In genomic region chr10:79289801-79290200, GRCh38 we compare ENCODE assay signal across 20 cellular contexts. TPM values are rescaled to one million over a fixed set of nuclear protein-coding genes. Genes with fewer than 3 reads are reported as not detected.
DNase-seq lines count a peak whose midpoint lies in the region; ATAC-seq and TF ChIP-seq lines count a peak whose summit lies in the region.
"Had no signal": no experiment of that assay in that cellular context is flagged by ENCODE, and none has a peak within 500 bp of the region (broad histone marks: within the 10 kb centered on the region; RNA-seq: fewer than 3 reads in every experiment).

No MANE protein-coding gene starts in this region.

- no peaks in the 10 kb centered on the region for H3K27me3 Mint-ChIP-seq in MCF 10A (ENCODE audit: insufficient read depth, unreplicated experiment)
- no peaks in the 10 kb centered on the region for H3K27me3 Mint-ChIP-seq in activated T-helper 17 cell treated with anti-CD3 and anti-CD28 coated beads, Interleukin-2, amount 50 U/mL, for 72 hours
- no peaks in the 10 kb centered on the region for H3K27me3 Mint-ChIP-seq in mesothelial cell of epicardium (ENCODE audit: low read depth)
- H3K27me3 Mint-ChIP-seq: activated CD8-positive, alpha-beta memory T cell treated with anti-CD3 and anti-CD28 coated beads, Interleukin-2, amount 10 ng/mL, durations not matched to agents 7 days and 5 days had no signal

- peak; percentile 46 to 68 for DNase-seq in T47D (ENCODE audit: low read depth in 1 of 2, low spot score in 1 of 2)
- DNase-seq in MCF 10A (ENCODE audit: unreplicated experiment) = no peak
- DNase-seq in mesothelial cell of epicardium (ENCODE audit: low spot score in 2 of 2, unreplicated experiment in 2 of 2) = no peak
- DNase-seq in upper lobe of left lung = no peak
- DNase-seq in NCI-H1092 treated with DMSO at 0.1 percent for 48 hours (lab: John Stamatoyannopoulos, UW) = no peak
- DNase-seq in NCI-H446 (lab: John Stamatoyannopoulos, UW) = no peak
- DNase-seq: activated CD8-positive, alpha-beta memory T cell treated with anti-CD3 and anti-CD28 coated beads, Interleukin-2, amount 10 ng/mL, durations not matched to agents 7 days and 5 days; activated gamma-delta T cell; amniotic stem cell; cerebellar nuclear complex; DMS79 treated with DMSO at 0.1 percent for 48 hours; foreskin keratinocyte; KBM-7; kidney glomerular epithelial cell; NCI-H526; SIG-M5 had no signal

- peaks cover 5 to 84% (median 43%) of the 10 kb centered on the region in 4 donors for H3K36me3 ChIP-seq in upper lobe of left lung
- H3K36me3 ChIP-seq: neural progenitor cell had no signal

- H3K27ac Mint-ChIP-seq in MCF 10A (ENCODE audit: low read depth, unreplicated experiment) = no peak overlapping the region
- H3K27ac Mint-ChIP-seq in activated T-helper 17 cell treated with anti-CD3 and anti-CD28 coated beads, Interleukin-2, amount 50 U/mL, for 72 hours = peak overlapping the region; percentile 20
- peak overlapping the region; percentile 28 for H3K27ac Mint-ChIP-seq in mesothelial cell of epicardium

- no peaks in the 10 kb centered on the region for H3K9me3 ChIP-seq in upper lobe of left lung
- H3K9me3 ChIP-seq: tibial nerve had no signal

- in situ Hi-C loops in T47D (cut with HindIII; ENCODE audit: low pct_unique_long_range_greater_than_20kb, low sequenced_read_pairs) = no loop called here

- H3K4me3 Mint-ChIP-seq in MCF 10A (ENCODE audit: unreplicated experiment) (no peak overlapping the region), mesothelial cell of epicardium (no peak overlapping the region)
- no peak overlapping the region for H3K4me3 Mint-ChIP-seq in activated T-helper 17 cell treated with anti-CD3 and anti-CD28 coated beads, Interleukin-2, amount 50 U/mL, for 72 hours
- H3K4me3 Mint-ChIP-seq: activated CD8-positive, alpha-beta memory T cell treated with anti-CD3 and anti-CD28 coated beads, Interleukin-2, amount 10 ng/mL, durations not matched to agents 7 days and 5 days; neural progenitor cell had no signal

- H3K4me3 ChIP-seq in upper lobe of left lung = no peak overlapping the region
- H3K4me3 ChIP-seq: neural progenitor cell, tibial nerve had no signal

- H3K27me3 ChIP-seq in upper lobe of left lung = no peaks in the 10 kb centered on the region
- H3K27me3 ChIP-seq: foreskin keratinocyte, neural progenitor cell, tibial nerve had no signal

- no peak for TF ChIP-seq EP300 in upper lobe of left lung (IDR thresholded peaks at IDR 0.05)

- H3K4me1 ChIP-seq in upper lobe of left lung = peaks cover 44 to 62% (median 52%) of the 10 kb centered on the region in 4 donors
- H3K4me1 ChIP-seq: neural progenitor cell had no signal

- WGBS in upper lobe of left lung, 2 donors = 85% methylated on average over 6 of the region's 6 CpGs; no CpG with 5 or more reads in 1 of the 2 donors

- POLR2A ChIA-PET in MCF 10A (lab: Yijun Ruan, JAX) = interaction anchor here (0.7 kb wide), 1 partner anchor 40 kb away, joined by 4 read pairs; no protein-coding TSS in a partner anchor

- no TSS peak for BruUV-seq in MCF 10A (replicated peaks; lab: Mats Ljungman, UMichigan)

- CTCF ChIA-PET in MCF 10A (lab: Yijun Ruan, JAX) = no interaction called here

- no peak for TF ChIP-seq POLR2A in upper lobe of left lung (IDR thresholded peaks at IDR 0.05)

- H3K36me3 Mint-ChIP-seq in MCF 10A (ENCODE audit: insufficient read depth, unreplicated experiment) = peaks cover 24% of the 10 kb centered on the region
- H3K36me3 Mint-ChIP-seq in activated T-helper 17 cell treated with anti-CD3 and anti-CD28 coated beads, Interleukin-2, amount 50 U/mL, for 72 hours (ENCODE audit: low read depth) = peaks cover 77% of the 10 kb centered on the region
- H3K36me3 Mint-ChIP-seq in mesothelial cell of epicardium = peaks cover 35% of the 10 kb centered on the region

- TF ChIP-seq CTCF in MCF 10A (IDR thresholded peaks at IDR 0.05; ENCODE audit: unreplicated experiment) = no peak
- no peak for TF ChIP-seq CTCF in mesothelial cell of epicardium (IDR thresholded peaks at IDR 0.05; ENCODE audit: unreplicated experiment)
- no peak for TF ChIP-seq CTCF in upper lobe of left lung (IDR thresholded peaks at IDR 0.05)

- no peak for ATAC-seq in activated T-helper 17 cell treated with anti-CD3 and anti-CD28 coated beads, Interleukin-2, amount 50 U/mL, for 72 hours (replicated peaks)
- ATAC-seq in upper lobe of left lung (ENCODE audit: low FRiP score in 2 of 2) = no peak
- no peak for ATAC-seq in HG03378 (IDR thresholded peaks at IDR 0.05; ENCODE audit: unreplicated experiment)
- ATAC-seq: activated CD8-positive, alpha-beta memory T cell treated with anti-CD3 and anti-CD28 coated beads, Interleukin-2, amount 10 ng/mL, durations not matched to agents 7 days and 5 days; foreskin keratinocyte had no signal

- H3K4me1 Mint-ChIP-seq in MCF 10A (ENCODE audit: insufficient read depth, unreplicated experiment) (peaks cover 8% of the 10 kb centered on the region), mesothelial cell of epicardium (peaks cover 8% of the 10 kb centered on the region)
- H3K4me1 Mint-ChIP-seq in activated T-helper 17 cell treated with anti-CD3 and anti-CD28 coated beads, Interleukin-2, amount 50 U/mL, for 72 hours = peaks cover 34% of the 10 kb centered on the region

- intact Hi-C loops in MCF 10A (cut with micrococcal nuclease) = no loop called here

- no peaks in the 10 kb centered on the region for H3K9me3 Mint-ChIP-seq in MCF 10A (ENCODE audit: unreplicated experiment)
- no peaks in the 10 kb centered on the region for H3K9me3 Mint-ChIP-seq in activated T-helper 17 cell treated with anti-CD3 and anti-CD28 coated beads, Interleukin-2, amount 50 U/mL, for 72 hours
- no peaks in the 10 kb centered on the region for H3K9me3 Mint-ChIP-seq in mesothelial cell of epicardium
- H3K9me3 Mint-ChIP-seq: neural progenitor cell had no signal

- H3K27ac ChIP-seq in upper lobe of left lung = peak overlapping the region in 3 of 4 donors; percentile 7 to 40 (median 35)
- H3K27ac ChIP-seq: foreskin keratinocyte, neural progenitor cell had no signal

RNA-seq across cellular contexts. Expression of gene PPIF, which starts 57.5 kb away (rescaled TPM):
- total RNA-seq in MCF 10A (2022) (76.5 and 76.9 TPM in 2 replicates), mesothelial cell of epicardium (35.1 to 37.3 TPM (median 36.3 TPM) in 3 replicates), upper lobe of left lung (10 to 100 TPM; 19.3 to 46.5 (median 31.2) TPM)
- total RNA-seq in activated T-helper 17 cell treated with anti-CD3 and anti-CD28 coated beads, Interleukin-2, amount 50 U/mL, for 72 hours = 100 to 1,000 TPM in 1 of 2 donors, 10 to 100 TPM in 1; 73.7 to 170 TPM

Comparison
In these comparisons a context has a peak if more than half of its experiments do, and no peak if none do; other contexts are left out.
1. DNase-seq: peak in T47D (2 of 2); none in MCF 10A (single experiment), mesothelial cell of epicardium (0 of 2), upper lobe of left lung (0 of 2), NCI-H1092 treated with DMSO at 0.1 percent for 48 hours (single experiment) and NCI-H446 (0 of 2).